In the genomic region with DNA sequence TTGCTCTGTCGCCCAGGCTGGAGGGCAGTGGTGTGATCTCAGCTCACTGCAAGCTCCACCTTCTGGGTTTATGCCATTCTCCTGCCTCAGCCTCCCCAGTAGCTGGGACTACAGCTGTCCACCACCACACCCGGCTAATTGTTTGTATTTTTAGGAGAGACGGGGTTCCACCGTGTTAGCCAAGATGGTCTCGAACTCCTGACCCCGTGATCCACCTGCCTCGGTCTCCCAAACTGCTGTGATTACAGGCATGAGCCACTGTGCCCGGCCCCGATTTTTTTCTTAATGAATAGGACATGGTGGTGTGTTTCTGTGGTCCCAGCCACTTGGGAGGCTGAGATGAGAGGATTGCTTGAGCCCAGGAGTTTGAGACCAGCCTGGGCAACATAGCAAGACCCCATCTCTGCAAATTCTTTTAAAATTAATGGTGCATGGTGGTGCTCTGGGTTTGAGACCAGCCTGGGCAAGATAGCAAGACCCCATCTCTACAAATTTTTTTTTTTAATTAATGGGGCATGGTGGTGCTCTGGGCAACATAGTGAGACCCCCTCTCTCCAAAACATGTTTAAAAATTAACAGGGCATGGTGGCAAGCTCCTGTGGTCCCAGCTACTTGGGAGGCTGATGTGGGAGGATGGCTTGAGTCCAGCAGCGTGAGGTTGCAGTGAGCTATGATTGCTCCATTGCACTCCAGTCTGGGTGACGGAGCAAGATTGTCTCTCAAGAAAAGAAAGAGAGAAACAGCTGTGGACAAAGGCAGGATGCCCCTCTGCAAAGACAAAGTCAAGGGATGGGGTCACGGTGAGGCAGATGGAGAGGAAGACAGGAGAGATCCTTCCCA, we compare ENCODE assay signal across 7 cellular contexts.
DNase-seq lines count a peak whose midpoint lies in the region; ATAC-seq and TF ChIP-seq lines count a peak whose summit lies in the region.
"Not testable (repeated sequence)": the region's sequence is repeated elsewhere in the genome, so short reads cannot be mapped to it uniquely, and the experiment has no call there.

No MANE protein-coding gene starts in this region.

- H3K9me3 ChIP-seq in HUES64 (ENCODE audit: insufficient read depth, low read depth, low read length) (peaks cover 96% of the 10 kb centered on the region), hepatocyte (ENCODE audit: low read depth) (peaks cover 32% of the 10 kb centered on the region), lower lobe of right lung (peaks cover 64% of the 10 kb centered on the region)

- not testable (repeated sequence) for H3K4me2 ChIP-seq in hepatocyte

- H3K4me1 Mint-ChIP-seq in osteocyte (ENCODE audit: unreplicated experiment); stimulated activated memory B cell treated with anti-CD40 and anti-IgM and Interleukin-4, amounts not matched to agents 10 μg/mL and 1 μg/mL and 100 μg/mL, for 72 hours: not testable (repeated sequence)

- H3K9ac ChIP-seq in HUES64 (ENCODE audit: low read depth, low read length), result not testable (repeated sequence)

- not testable (repeated sequence) for H3K4me3 Mint-ChIP-seq in osteocyte (ENCODE audit: unreplicated experiment); stimulated activated memory B cell treated with anti-CD40 and anti-IgM and Interleukin-4, amounts not matched to agents 10 μg/mL and 1 μg/mL and 100 μg/mL, for 72 hours

- not testable (repeated sequence) for H2AFZ ChIP-seq in hepatocyte

- not testable (repeated sequence) for H3K27me3 ChIP-seq in HUES64 (ENCODE audit: insufficient read depth, low read length); hepatocyte; lower lobe of right lung (ENCODE audit: low read depth)

- H3K9me3 Mint-ChIP-seq in osteocyte (ENCODE audit: unreplicated experiment), result peaks cover 36% of the 10 kb centered on the region
- H3K9me3 Mint-ChIP-seq in stimulated activated memory B cell treated with anti-CD40 and anti-IgM and Interleukin-4, amounts not matched to agents 10 μg/mL and 1 μg/mL and 100 μg/mL, for 72 hours, result peaks cover 38% of the 10 kb centered on the region

- not testable (repeated sequence) for H3K27me3 Mint-ChIP-seq in osteocyte (ENCODE audit: unreplicated experiment); stimulated activated memory B cell treated with anti-CD40 and anti-IgM and Interleukin-4, amounts not matched to agents 10 μg/mL and 1 μg/mL and 100 μg/mL, for 72 hours

- H3K36me3 Mint-ChIP-seq in osteocyte (ENCODE audit: unreplicated experiment); stimulated activated memory B cell treated with anti-CD40 and anti-IgM and Interleukin-4, amounts not matched to agents 10 μg/mL and 1 μg/mL and 100 μg/mL, for 72 hours: not testable (repeated sequence)

- not testable (repeated sequence) for H3K9me2 ChIP-seq in hepatocyte (replicated peaks; ENCODE audit: insufficient read depth)

- not testable (repeated sequence) for H3K79me2 ChIP-seq in hepatocyte

- not testable (repeated sequence) for TF ChIP-seq CTCF in coronary artery (IDR thresholded peaks at IDR 0.05); hepatocyte (IDR thresholded peaks at IDR 0.05; ENCODE audit: poor library complexity); lower lobe of right lung (IDR thresholded peaks at IDR 0.05); osteocyte (IDR thresholded peaks at IDR 0.05)

- not testable (repeated sequence) for H3K27ac ChIP-seq in HUES64 (ENCODE audit: low read depth, low read length); coronary artery; hepatocyte; lower lobe of right lung

- H3K36me3 ChIP-seq in HUES64 (ENCODE audit: insufficient read depth, low read length); hepatocyte (replicated peaks; ENCODE audit: insufficient read depth, low read depth); lower lobe of right lung: not testable (repeated sequence)

- ATAC-seq in Right ventricle myocardium inferior, lower lobe of right lung: not testable (repeated sequence)
- ATAC-seq in stimulated activated memory B cell treated with anti-CD40 and anti-IgM and Interleukin-4, amounts not matched to agents 10 μg/mL and 1 μg/mL and 100 μg/mL, for 72 hours, result peak; percentile 1

- not testable (repeated sequence) for H3K27ac Mint-ChIP-seq in osteocyte (ENCODE audit: unreplicated experiment); stimulated activated memory B cell treated with anti-CD40 and anti-IgM and Interleukin-4, amounts not matched to agents 10 μg/mL and 1 μg/mL and 100 μg/mL, for 72 hours

- intact Hi-C loops in Right ventricle myocardium inferior (cut with DNase I); lower lobe of right lung (cut with DNase I): not testable (repeated sequence)

- not testable (repeated sequence) for H4K20me1 ChIP-seq in hepatocyte (ENCODE audit: insufficient read depth, poor library complexity, severe bottlenecking)

- 80% methylated on average over 12 of the region's 12 CpGs for WGBS in HUES64
- WGBS in hepatocyte (ENCODE audit: low lambda C conversion rate, missing lambda C conversion rate), result 69% methylated on average over 12 of the region's 12 CpGs

- H3K4me1 ChIP-seq in HUES64 (ENCODE audit: insufficient read depth, low read length); hepatocyte (ENCODE audit: insufficient read depth); lower lobe of right lung: not testable (repeated sequence)

- DNase-seq in coronary artery (ENCODE audit: low spot score), result peak; percentile 70
- peak; percentile 64 for DNase-seq in Right ventricle myocardium inferior (ENCODE audit: missing footprints)
- DNase-seq in hepatocyte (ENCODE audit: low spot score), result peak; percentile 4
- DNase-seq in lower lobe of right lung, result peak; percentile 44
- peak; percentile 88 for DNase-seq in osteocyte (ENCODE audit: extremely low spot score, unreplicated experiment)

- H3K4me3 ChIP-seq in HUES64 (ENCODE audit: low read length), result peak overlapping the region; percentile 8; the same call in 1 of the 2 replicates
- not testable (repeated sequence) for H3K4me3 ChIP-seq in coronary artery, hepatocyte, lower lobe of right lung

Comparison
In these comparisons a context has a peak if more than half of its experiments do, and no peak if none do; other contexts are left out.
1. DNase-seq: peak in every context shown above with its lines; median percentile 88 in osteocyte; 70 in coronary artery; 64 in Right ventricle myocardium inferior; 44 in lower lobe of right lung; 4 in hepatocyte.